8 cellular contexts compared by ENCODE assay signal in the genomic region with DNA sequence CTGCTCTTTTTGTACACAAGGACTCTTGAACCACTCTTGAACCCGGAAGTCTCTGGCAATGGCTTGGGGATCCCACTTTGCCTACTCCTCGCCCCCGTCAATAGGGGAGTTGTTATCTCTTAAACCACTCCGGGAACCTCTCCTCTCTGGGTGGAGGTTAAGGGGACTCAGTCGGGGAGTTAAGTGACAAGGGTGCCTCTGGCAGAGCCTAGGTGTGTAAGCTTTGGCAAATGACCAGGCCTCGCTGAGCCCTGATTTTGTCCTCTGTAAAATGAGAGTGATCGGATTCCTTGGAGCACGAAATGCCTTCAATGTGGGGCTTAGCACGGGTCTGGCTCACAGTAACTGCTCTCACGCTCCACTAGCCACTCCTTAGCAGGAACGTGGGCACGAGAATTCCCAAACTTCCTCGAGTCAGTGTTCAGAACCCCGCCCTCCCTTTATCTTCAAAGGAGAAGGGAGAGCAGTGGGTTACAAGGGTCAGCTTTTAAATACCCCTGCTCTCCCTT.
DNase-seq lines count a peak whose midpoint lies in the region; ATAC-seq and TF ChIP-seq lines count a peak whose summit lies in the region.

No MANE protein-coding gene starts in this region.

- BruUV-seq in A673 (replicated peaks; lab: Mats Ljungman, UMichigan), result no TSS peak
- BruUV-seq in IMR-90 (replicated peaks; lab: Mats Ljungman, UMichigan), result no TSS peak
- no TSS peak for BruUV-seq in mammary epithelial cell (replicated peaks; lab: Mats Ljungman, UMichigan)

- H3K56ac ChIP-seq in IMR-90 (ENCODE audit: extremely low read depth, insufficient read depth, low read length), result no peak overlapping the region

- H3K23ac ChIP-seq in IMR-90 (ENCODE audit: low read depth, low read length), result no peak overlapping the region

- no peak for ATAC-seq in IMR-90 (ENCODE audit: low read depth)
- ATAC-seq in GM19467 (IDR thresholded peaks at IDR 0.05; ENCODE audit: unreplicated experiment), result no peak
- no peak for ATAC-seq in HG02852 (IDR thresholded peaks at IDR 0.05; ENCODE audit: unreplicated experiment)
- no peak for ATAC-seq in GM19351 (IDR thresholded peaks at IDR 0.05; ENCODE audit: unreplicated experiment)
- ATAC-seq in HG02623 (IDR thresholded peaks at IDR 0.05; ENCODE audit: unreplicated experiment), result no peak

- POLR2A ChIA-PET in A673 (lab: Charles Lee; ENCODE audit: low non-redundant PET) (interaction anchor here (0.6 kb wide), 1 partner anchor 296 kb away, joined by 4 read pairs; no protein-coding TSS in a partner anchor), IMR-90 (lab: Charles Lee; ENCODE audit: unreplicated experiment) (no interaction called here)

- TF ChIP-seq CTCF in A673 (conservative IDR thresholded peaks at IDR 0.05; ENCODE audit: low read depth, low read length), result no peak
- no peak for TF ChIP-seq CTCF in IMR-90 (conservative IDR thresholded peaks at IDR 0.05; ENCODE audit: low read depth, low read length)
- TF ChIP-seq CTCF in mammary epithelial cell (conservative IDR thresholded peaks at IDR 0.05 in 1 of 2, IDR thresholded peaks at IDR 0.05 in 1 of 2; ENCODE audit: extremely low read depth in 1 of 2, insufficient read depth in 1 of 2, low read depth in 1 of 2, low read length in 2 of 2), result no peak

- 0 out of 2 replicates have a peak, but pooled peaks cover 2% of the 10 kb centered on the region for H3K9me1 ChIP-seq in IMR-90 (ENCODE audit: insufficient read depth, low read length)

- dilution Hi-C loops in IMR-90 (cut with HindIII; ENCODE audit: low sequenced_read_pairs, unreplicated experiment) (no loop called here), mammary epithelial cell (cut with HindIII; ENCODE audit: low sequenced_read_pairs) (no loop called here)

- H4K5ac ChIP-seq in IMR-90 (ENCODE audit: low read depth, low read length), result no peak overlapping the region

- DNase-seq in A673 (ENCODE audit: low spot score), result no peak
- DNase-seq in IMR-90, result no peak
- no peak for DNase-seq in mammary epithelial cell

- H3K4me3 ChIP-seq in A673 (ENCODE audit: low read depth, low read length, poor library complexity, severe bottlenecking), result peak overlapping the region; percentile 63
- no peak overlapping the region for H3K4me3 ChIP-seq in IMR-90 (ENCODE audit: insufficient read depth, low read depth, low read length)
- H3K4me3 ChIP-seq in mammary epithelial cell (replicated peaks in 1 of 3; ENCODE audit: insufficient read depth in 1 of 3, low read depth in 2 of 3, low read length in 3 of 3), result peak overlapping the region in 1 of 3 experiments; percentile 23
- H3K4me3 ChIP-seq in mucosa of stomach (ENCODE audit: low read length), result peak overlapping the region; percentile 38

- H3K14ac ChIP-seq in IMR-90 (replicated peaks; ENCODE audit: low read depth, low read length), result no peak overlapping the region

- CTCF ChIA-PET in A673 (lab: Charles Lee), result interaction anchor here (0.6 to 1.8 kb wide), 8 partner anchors 12 to 898 kb away, joined by 3 to 23 read pairs (median 8); no protein-coding TSS in a partner anchor
- CTCF ChIA-PET in IMR-90 (lab: Yijun Ruan, JAX), result interaction anchor here (0.7 to 2.4 kb wide), 7 partner anchors 18 to 343 kb away, joined by 3 to 29 read pairs (median 3); no protein-coding TSS in a partner anchor
- CTCF ChIA-PET in mammary epithelial cell (lab: Charles Lee; ENCODE audit: low non-redundant PET), result no interaction called here

- WGBS in IMR-90 (ENCODE audit: extremely low coverage in 2 of 2, insufficient read length in 1 of 2), 2 experiments, result no CpG with 5 or more reads among the region's 14 CpGs
- WGBS in mammary epithelial cell (ENCODE audit: low coverage, missing lambda C conversion rate), result 57% methylated on average over 10 of the region's 14 CpGs

- H3K4me2 ChIP-seq in IMR-90 (ENCODE audit: low read depth, low read length) (no peak overlapping the region), mammary epithelial cell (ENCODE audit: insufficient read depth, low read depth, low read length) (peak overlapping the region; percentile 83)

- no peak overlapping the region for H2BK120ac ChIP-seq in IMR-90 (ENCODE audit: low read depth, low read length)

- no peak overlapping the region for H4K91ac ChIP-seq in IMR-90 (ENCODE audit: insufficient read depth, low read depth, low read length)

- H3K79me1 ChIP-seq in IMR-90 (ENCODE audit: low read depth in 1 of 2, low read length in 2 of 2), result no peaks in the 10 kb centered on the region

- H2AFZ ChIP-seq in IMR-90 (replicated peaks; ENCODE audit: low read length, poor library complexity) (peak overlapping the region; percentile 88), mammary epithelial cell (ENCODE audit: low read depth, low read length) (peak overlapping the region; percentile 82)

- no peak overlapping the region for H3K27ac ChIP-seq in A673 (ENCODE audit: low read depth, low read length, poor library complexity, severe bottlenecking)
- H3K27ac ChIP-seq in IMR-90 (ENCODE audit: insufficient read depth, low read length), result no peak overlapping the region
- H3K27ac ChIP-seq in mammary epithelial cell (ENCODE audit: insufficient read depth, low read depth, low read length), result no peak overlapping the region

- no peaks in the 10 kb centered on the region for H4K20me1 ChIP-seq in IMR-90 (ENCODE audit: insufficient read depth, low read length)
- H4K20me1 ChIP-seq in mammary epithelial cell (ENCODE audit: insufficient read depth, low read length), result no peaks in the 10 kb centered on the region

- H3K27me3 ChIP-seq in A673 (replicated peaks; ENCODE audit: insufficient read depth, low read depth, low read length, poor library complexity) (no peaks in the 10 kb centered on the region), IMR-90 (ENCODE audit: control insufficient read depth, insufficient read depth, low read length) (no peaks in the 10 kb centered on the region; the same call in 1 of the 2 replicates), mammary epithelial cell (ENCODE audit: insufficient read depth, low read length) (no peaks in the 10 kb centered on the region), mucosa of stomach (ENCODE audit: control insufficient read depth, insufficient read depth, low read length) (no peaks in the 10 kb centered on the region)

- H3K4me1 ChIP-seq in A673 (ENCODE audit: insufficient read depth, low read length, poor library complexity, severe bottlenecking), result peaks cover 27% of the 10 kb centered on the region
- H3K4me1 ChIP-seq in IMR-90 (ENCODE audit: control insufficient read depth, insufficient read depth, low read length), result no peaks in the 10 kb centered on the region
- peaks cover 17% of the 10 kb centered on the region for H3K4me1 ChIP-seq in mammary epithelial cell (ENCODE audit: insufficient read depth, low read length)
- H3K4me1 ChIP-seq in mucosa of stomach (ENCODE audit: control insufficient read depth, insufficient read depth, low read length), result peaks cover 39% of the 10 kb centered on the region

- no peak overlapping the region for H2BK20ac ChIP-seq in IMR-90 (ENCODE audit: low read depth, low read length)

- no peak for TF ChIP-seq POLR2A in IMR-90 (IDR thresholded peaks at IDR 0.05; ENCODE audit: low read depth, low read length)

- no peak overlapping the region for H3K18ac ChIP-seq in IMR-90 (ENCODE audit: low read depth, low read length)

- H3K79me2 ChIP-seq in mammary epithelial cell (ENCODE audit: insufficient read depth, low read length), result no peaks in the 10 kb centered on the region

- H3K4ac ChIP-seq in IMR-90 (ENCODE audit: low read depth, low read length), result no peak overlapping the region

- peak overlapping the region; percentile 67 for H2AK9ac ChIP-seq in IMR-90 (replicated peaks; ENCODE audit: low read depth, low read length, poor library complexity)

- H2BK5ac ChIP-seq in IMR-90 (ENCODE audit: low read depth, low read length, poor library complexity, severe bottlenecking), result no peak overlapping the region

- in situ Hi-C loops in IMR-90 (cut with MboI; ENCODE audit: low sequenced_read_pairs), result loop anchor here (10.0 kb wide), 1 partner anchor 189 kb away; no protein-coding TSS in a partner anchor
- in situ Hi-C loops in mammary epithelial cell (cut with MboI; ENCODE audit: low sequenced_read_pairs in 2 of 2), result loop anchor here (5.0 to 10.0 kb wide), 3 partner anchors 269 to 399 kb away; no protein-coding TSS in a partner anchor

- no peak overlapping the region for H4K8ac ChIP-seq in IMR-90 (ENCODE audit: low read depth in 2 of 2, low read length in 2 of 2)

- TF ChIP-seq RAD21 in IMR-90 (IDR thresholded peaks at IDR 0.05; ENCODE audit: low read length), result no peak

- H3K36me3 ChIP-seq in A673 (ENCODE audit: insufficient read depth, low read length, poor library complexity, severe bottlenecking) (no peaks in the 10 kb centered on the region), IMR-90 (ENCODE audit: control insufficient read depth, insufficient read depth, low read length) (no peaks in the 10 kb centered on the region), mammary epithelial cell (ENCODE audit: insufficient read depth, low read length) (no peaks in the 10 kb centered on the region), mucosa of stomach (ENCODE audit: control insufficient read depth, insufficient read depth, low read length) (no peaks in the 10 kb centered on the region)

- no peaks in the 10 kb centered on the region for H3K9me3 ChIP-seq in A673 (ENCODE audit: low read depth, low read length, poor library complexity, severe bottlenecking)
- H3K9me3 ChIP-seq in IMR-90 (ENCODE audit: control insufficient read depth, insufficient read depth, low read length), result no peaks in the 10 kb centered on the region
- H3K9me3 ChIP-seq in mammary epithelial cell (replicated peaks; ENCODE audit: insufficient read depth, low read length), result no peaks in the 10 kb centered on the region
- H3K9me3 ChIP-seq in mucosa of stomach (ENCODE audit: control insufficient read depth, low read length), result no peaks in the 10 kb centered on the region

- H2BK15ac ChIP-seq in IMR-90 (ENCODE audit: low read depth, low read length), result no peak overlapping the region

- intact Hi-C loops in A673 (cut with micrococcal nuclease; ENCODE audit: unreplicated experiment), result loop anchor here (1.0 to 2.0 kb wide), 2 partner anchors 343 to 605 kb away; no protein-coding TSS in a partner anchor
- intact Hi-C loops in IMR-90 (cut with micrococcal nuclease), result loop anchor here (1.0 to 2.0 kb wide), 6 partner anchors 88 to 519 kb away; a partner anchor contains a TSS
- intact Hi-C loops in mammary epithelial cell (cut with micrococcal nuclease), result loop anchor here (1.0 to 5.0 kb wide), 5 partner anchors 190 to 605 kb away; a partner anchor contains a TSS

- no peak overlapping the region; the same call in 1 of the 2 replicates for H2AK5ac ChIP-seq in IMR-90 (ENCODE audit: low read depth, low read length)

- no peak overlapping the region for H3K9ac ChIP-seq in IMR-90 (ENCODE audit: low read depth, low read length)
- H3K9ac ChIP-seq in mammary epithelial cell (ENCODE audit: insufficient read depth, low read length), result no peak overlapping the region
- peak overlapping the region; percentile 69 for H3K9ac ChIP-seq in mucosa of stomach (ENCODE audit: low read length)

TF ChIP-seq in IMR-90, 13 proteins besides CTCF, POLR2A, EP300 and RAD21 (continues in another document):
- no peak for TF ChIP-seq CHD1 (IDR thresholded peaks at IDR 0.05; ENCODE audit: low read depth, low read length)
- no peak for TF ChIP-seq RCOR1 (IDR thresholded peaks at IDR 0.05; ENCODE audit: insufficient replicate concordance, low read length)
- no peak for TF ChIP-seq NFE2L2 (IDR thresholded peaks at IDR 0.05; ENCODE audit: low read depth, low read length)
- no peak for TF ChIP-seq MAZ (IDR thresholded peaks at IDR 0.05; ENCODE audit: borderline replicate concordance, low read depth, low read length)
